Comparison of ENCODE assay signal across 19 cellular contexts in genomic region chr6:134863763-134864510, GRCh38.
DNase-seq lines count a peak whose midpoint lies in the region; ATAC-seq, FAIRE-seq and TF ChIP-seq lines count a peak whose summit lies in the region.
"Had no signal": no experiment of that assay in that cellular context is flagged by ENCODE, and none has a peak within 500 bp of the region (broad histone marks: within the 10 kb centered on the region; RNA-seq: fewer than 3 reads in every experiment).

No MANE protein-coding gene starts in this region.

- H4K20me1 ChIP-seq in OCI-LY7 (ENCODE audit: insufficient read depth, low read length) = no peaks in the 10 kb centered on the region

- peak overlapping the region; percentile 56 for H2AFZ ChIP-seq in OCI-LY7 (ENCODE audit: low read length)
- H2AFZ ChIP-seq: GM23338 had no signal

- BruUV-seq in OCI-LY7 (replicated peaks; lab: Mats Ljungman, UMichigan) = no TSS peak

- 70 to 75% methylated on average over 9 to 10 of the region's 11 CpGs for WGBS in gastroesophageal sphincter (ENCODE audit: low coverage in 1 of 2), 2 donors

- POLR2A ChIA-PET in OCI-LY7 (lab: Charles Lee) = interaction anchor here (0.6 to 1.2 kb wide), 3 partner anchors 8 to 911 kb away, joined by 3 to 4 read pairs (median 4); no protein-coding TSS in a partner anchor

- no peak for TF ChIP-seq POLR2A in gastroesophageal sphincter (IDR thresholded peaks at IDR 0.05)
- TF ChIP-seq POLR2A in GM12891 (IDR thresholded peaks at IDR 0.05; ENCODE audit: low read depth, low read length) = no peak

- TF ChIP-seq EP300 in gastroesophageal sphincter (IDR thresholded peaks at IDR 0.05) = no peak

- DNase-seq in SHP77 treated with DMSO at 0.1 percent for 48 hours (lab: John Stamatoyannopoulos, UW) (peak; percentile 38), SHP77 (lab: John Stamatoyannopoulos, UW) (no peak), OCI-LY7 (ENCODE audit: low spot score) (no peak), left lobe of liver (ENCODE audit: low spot score) (no peak), GM12891 (ENCODE audit: insufficient read length, low spot score) (no peak)
- DNase-seq: CD4-positive, alpha-beta T cell; DMS79 treated with DMSO at 0.1 percent for 48 hours; HCEC 1CT; NCI-H1092 treated with DMSO at 0.1 percent for 48 hours; NCI-H2081; Right ventricle myocardium superior; T-helper 1 cell had no signal

- no peak for TF ChIP-seq CTCF in OCI-LY7 (conservative IDR thresholded peaks at IDR 0.05; ENCODE audit: low read length)
- TF ChIP-seq CTCF in gastroesophageal sphincter (IDR thresholded peaks at IDR 0.05) = no peak

- H3K4me3 ChIP-seq in OCI-LY7 (ENCODE audit: low read depth, low read length, poor library complexity, severe bottlenecking) (no peak overlapping the region), gastroesophageal sphincter (no peak overlapping the region)
- H3K4me3 ChIP-seq: GM23338 had no signal

- intact Hi-C loops in OCI-LY7 (cut with micrococcal nuclease; ENCODE audit: unreplicated experiment) = no loop called here

- H3K9me3 ChIP-seq in OCI-LY7 (ENCODE audit: low read length) (peaks cover 5% of the 10 kb centered on the region; the same call in 1 of the 2 replicates), gastroesophageal sphincter (no peaks in the 10 kb centered on the region)

- H3K36me3 ChIP-seq in OCI-LY7 (ENCODE audit: insufficient read depth, low read length) (no peaks in the 10 kb centered on the region; the same call in 1 of the 2 replicates), gastroesophageal sphincter (no peaks in the 10 kb centered on the region)

- H3K27me3 ChIP-seq in gastroesophageal sphincter = no peaks in the 10 kb centered on the region

- FAIRE-seq in GM12891 (lab: Jason Lieb, UNC) = no peak
- FAIRE-seq: A204.1 had no signal

- CTCF ChIA-PET in OCI-LY7 (lab: Charles Lee; ENCODE audit: unreplicated experiment) = no interaction called here

- peaks cover 33% of the 10 kb centered on the region for H3K4me1 ChIP-seq in OCI-LY7 (ENCODE audit: insufficient read depth, low read length, poor library complexity, severe bottlenecking)
- no peaks in the 10 kb centered on the region for H3K4me1 ChIP-seq in gastroesophageal sphincter

- no peaks in the 10 kb centered on the region for H3K9me2 ChIP-seq in OCI-LY7 (ENCODE audit: insufficient read depth, low read length)

- ATAC-seq in left lobe of liver = peak; percentile 91
- no peak for ATAC-seq in gastroesophageal sphincter
- ATAC-seq in GM21381 (IDR thresholded peaks at IDR 0.05; ENCODE audit: unreplicated experiment) = no peak
- ATAC-seq in GM21786 (IDR thresholded peaks at IDR 0.05; ENCODE audit: unreplicated experiment) = no peak
- ATAC-seq: GM23338, SK-N-SH treated with all-trans-retinoic acid at 6 μM for 48 hours had no signal

- H3K27ac ChIP-seq in OCI-LY7 (ENCODE audit: low read depth, low read length, poor library complexity, severe bottlenecking) = no peak overlapping the region
- H3K27ac ChIP-seq in gastroesophageal sphincter = no peak overlapping the region
- H3K27ac ChIP-seq: HL-60 had no signal

- H3K4me2 ChIP-seq in OCI-LY7 (ENCODE audit: low read length) = no peak overlapping the region
- H3K4me2 ChIP-seq: GM23338 had no signal

- H3K79me2 ChIP-seq in OCI-LY7 (ENCODE audit: insufficient read depth, low read depth, low read length) = no peaks in the 10 kb centered on the region

TF ChIP-seq in GM12891, 5 proteins besides CTCF, POLR2A, EP300 and RAD21:
- no peak for TF ChIP-seq TAF1 (IDR thresholded peaks at IDR 0.05; ENCODE audit: low read depth, low read length)
- no peak for TF ChIP-seq POU2F2 (IDR thresholded peaks at IDR 0.05; ENCODE audit: low read depth, low read length)
- TF ChIP-seq SPI1 (IDR thresholded peaks at IDR 0.05; ENCODE audit: low read depth, low read length) = no peak
- no peak for TF ChIP-seq POLR2AphosphoS5 (IDR thresholded peaks at IDR 0.05; ENCODE audit: low read depth, low read length)
- no peak for TF ChIP-seq PAX5 (IDR thresholded peaks at IDR 0.05; ENCODE audit: insufficient read depth, low read length, severe bottlenecking)
